In the genomic region with DNA sequence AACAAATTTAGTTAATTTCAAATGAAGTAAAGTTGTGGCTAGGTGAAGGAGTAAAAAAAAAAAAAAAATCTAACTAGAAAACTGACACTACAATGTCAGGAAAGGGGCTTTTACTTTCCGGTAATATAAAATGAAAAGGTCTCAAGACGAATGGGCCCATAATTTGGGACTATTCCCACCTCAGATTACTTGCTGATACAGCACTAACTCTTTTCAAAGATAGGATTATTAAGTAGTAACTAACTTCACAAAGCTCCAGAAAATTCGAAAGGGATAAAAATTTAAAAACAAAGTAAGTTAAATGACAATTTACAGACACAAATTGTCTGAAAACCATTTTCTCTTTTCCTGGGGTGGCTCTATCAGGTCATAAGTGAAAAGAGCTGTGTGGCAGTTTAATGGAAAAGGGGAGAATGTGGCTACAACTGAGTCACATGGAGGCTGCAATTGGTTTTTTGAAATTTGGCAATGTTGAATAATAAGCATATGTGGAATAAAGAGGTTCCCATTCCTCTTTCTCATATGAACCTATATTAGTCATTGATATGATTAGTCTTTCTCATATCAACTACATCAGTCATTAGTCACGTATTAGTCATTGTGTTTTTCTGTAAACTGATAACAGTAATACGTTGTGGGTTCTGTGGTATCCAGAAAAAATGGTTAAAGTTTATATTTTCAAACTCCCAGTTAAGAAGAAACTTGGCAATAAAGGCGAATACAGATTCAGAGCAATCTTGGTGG, we compare ENCODE assay signal across 14 cellular contexts.
DNase-seq lines count a peak whose midpoint lies in the region; ATAC-seq, FAIRE-seq and TF ChIP-seq lines count a peak whose summit lies in the region.
"Had no signal": no experiment of that assay in that cellular context is flagged by ENCODE, and none has a peak within 500 bp of the region (broad histone marks: within the 10 kb centered on the region; RNA-seq: fewer than 3 reads in every experiment).

No MANE protein-coding gene starts in this region.

- H2AFZ ChIP-seq in astrocyte (ENCODE audit: low read depth, low read length), result no peak overlapping the region

- no peaks in the 10 kb centered on the region for H3K9me3 Mint-ChIP-seq in astrocyte (ENCODE audit: unreplicated experiment)

- H2BK5ac ChIP-seq in mesendoderm (ENCODE audit: low read length), result no peak overlapping the region

- H3K4me1 ChIP-seq in astrocyte (ENCODE audit: insufficient read depth, low read length) (peaks cover 14% of the 10 kb centered on the region), mesendoderm (ENCODE audit: control insufficient read depth, low read depth, low read length) (no peaks in the 10 kb centered on the region)

- no peak overlapping the region for H3K56ac ChIP-seq in mesendoderm (ENCODE audit: low read length)

- H4K20me1 ChIP-seq in astrocyte (ENCODE audit: insufficient read depth, low read length), result no peaks in the 10 kb centered on the region

- intact Hi-C loops in lower leg skin (cut with DNase I; ENCODE audit: low total_unique reads), result no loop called here

- H3K4me3 Mint-ChIP-seq in astrocyte (ENCODE audit: unreplicated experiment), result no peak overlapping the region
- H3K4me3 Mint-ChIP-seq: activated CD8-positive, alpha-beta T cell treated with anti-CD3 and anti-CD28 coated beads, Interleukin-2, amount 10 ng/mL, durations not matched to agents 7 days and 5 days had no signal

- H2AK5ac ChIP-seq in mesendoderm (ENCODE audit: low read length), result no peak overlapping the region

- H3K27me3 ChIP-seq in astrocyte (ENCODE audit: insufficient read depth, low read length) (peaks cover 3% of the 10 kb centered on the region), mesendoderm (ENCODE audit: insufficient read depth, low read length, poor library complexity) (no peaks in the 10 kb centered on the region)

- no peak overlapping the region for H2BK120ac ChIP-seq in mesendoderm (ENCODE audit: low read depth, low read length)

- no peak overlapping the region for H3K4ac ChIP-seq in mesendoderm (ENCODE audit: low read depth, low read length)

- no peaks in the 10 kb centered on the region for H3K9me3 ChIP-seq in astrocyte (ENCODE audit: insufficient read depth, low read depth, low read length)

- no peak overlapping the region for H3K27ac Mint-ChIP-seq in astrocyte (ENCODE audit: unreplicated experiment)
- H3K27ac Mint-ChIP-seq: activated CD8-positive, alpha-beta T cell treated with anti-CD3 and anti-CD28 coated beads, Interleukin-2, amount 10 ng/mL, durations not matched to agents 7 days and 5 days; progenitor cell of endocrine pancreas had no signal

- no peak overlapping the region for H3K4me3 ChIP-seq in astrocyte (ENCODE audit: insufficient read depth, low read depth, low read length)
- no peak overlapping the region for H3K4me3 ChIP-seq in mesendoderm (ENCODE audit: low read length)
- no peak overlapping the region for H3K4me3 ChIP-seq in lower leg skin (ENCODE audit: low read depth, poor library complexity, severe bottlenecking)

- peak; percentile 67 for ATAC-seq in GM18511 (IDR thresholded peaks at IDR 0.05; ENCODE audit: unreplicated experiment)
- peak; percentile 86 for ATAC-seq in HG03060 (IDR thresholded peaks at IDR 0.05; ENCODE audit: low read depth, unreplicated experiment)
- ATAC-seq: activated CD8-positive, alpha-beta T cell treated with anti-CD3 and anti-CD28 coated beads, Interleukin-2, amount 10 ng/mL, durations not matched to agents 7 days and 5 days had no signal

- H3K9ac ChIP-seq in astrocyte (ENCODE audit: low read length), result no peak overlapping the region
- H3K9ac ChIP-seq in mesendoderm (ENCODE audit: low read length), result no peak overlapping the region

- no peak for TF ChIP-seq CTCF in astrocyte (IDR thresholded peaks at IDR 0.05; ENCODE audit: insufficient read depth, low read depth, low read length)
- no peak for TF ChIP-seq CTCF in lower leg skin (IDR thresholded peaks at IDR 0.05)

- H4K5ac ChIP-seq in mesendoderm (ENCODE audit: low read length), result no peak overlapping the region

- peaks cover 11% of the 10 kb centered on the region for H3K4me1 Mint-ChIP-seq in astrocyte (ENCODE audit: low read depth, unreplicated experiment)

- peaks cover 4% of the 10 kb centered on the region for H3K36me3 Mint-ChIP-seq in astrocyte (ENCODE audit: low read depth, unreplicated experiment)

- H3K79me2 ChIP-seq in astrocyte (ENCODE audit: insufficient read depth, low read length) (no peaks in the 10 kb centered on the region), mesendoderm (ENCODE audit: control insufficient read depth, insufficient read depth, low read length) (no peaks in the 10 kb centered on the region)

- H4K8ac ChIP-seq in mesendoderm (ENCODE audit: low read depth, low read length), result no peak overlapping the region

- H3K4me2 ChIP-seq in astrocyte (ENCODE audit: low read length), result peak overlapping the region; percentile 54
- no peak overlapping the region for H3K4me2 ChIP-seq in mesendoderm (ENCODE audit: low read length)

- TF ChIP-seq POLR2A in lower leg skin (IDR thresholded peaks at IDR 0.05), result no peak

- WGBS in mesendoderm (ENCODE audit: extremely low coverage, insufficient coverage, low lambda C conversion rate), result no CpG with 5 or more reads among the region's 6 CpGs
- WGBS in lower leg skin, 2 donors, result 71% methylated on average over 6 of the region's 6 CpGs

- H3K27ac ChIP-seq in astrocyte (ENCODE audit: low read depth, low read length) (peak overlapping the region; percentile 6), mesendoderm (ENCODE audit: low read depth, low read length) (no peak overlapping the region)

- H3K27me3 Mint-ChIP-seq in astrocyte (ENCODE audit: low read depth, unreplicated experiment), result no peaks in the 10 kb centered on the region
- H3K27me3 Mint-ChIP-seq: progenitor cell of endocrine pancreas had no signal

- H2BK15ac ChIP-seq in mesendoderm (replicated peaks; ENCODE audit: low read depth), result no peak overlapping the region

- peak; percentile 93 for FAIRE-seq in astrocyte (lab: Jason Lieb, UNC)
- FAIRE-seq: H1, kidney had no signal

- H3K79me1 ChIP-seq in mesendoderm (ENCODE audit: low read length), result no peaks in the 10 kb centered on the region

- no peak overlapping the region for H3K18ac ChIP-seq in mesendoderm (ENCODE audit: low read length)

- H3K36me3 ChIP-seq in astrocyte (ENCODE audit: insufficient read depth, low read length) (no peaks in the 10 kb centered on the region), mesendoderm (ENCODE audit: control insufficient read depth, insufficient read depth, low read length) (no peaks in the 10 kb centered on the region)

- H3K23ac ChIP-seq in mesendoderm (ENCODE audit: low read length), result no peak overlapping the region

- DNase-seq in astrocyte (ENCODE audit: low read depth), result peak; percentile 94
- peak; percentile 81 for DNase-seq in non-pigmented ciliary epithelial cell (ENCODE audit: low read depth)
- DNase-seq in MV-4-11 (lab: John Stamatoyannopoulos, UW), result no peak
- DNase-seq in retina, result no peak
- DNase-seq in mesendoderm, result no peak
- DNase-seq in lower leg skin (ENCODE audit: low spot score in 2 of 2), result no peak
- DNase-seq: activated CD8-positive, alpha-beta T cell treated with anti-CD3 and anti-CD28 coated beads, Interleukin-2, amount 10 ng/mL, durations not matched to agents 7 days and 5 days; cortex of kidney; kidney; RPMI8226 had no signal

Comparison
In these comparisons a context has a peak if more than half of its experiments do, and no peak if none do; other contexts are left out.
1. DNase-seq: peak in astrocyte (single experiment) and non-pigmented ciliary epithelial cell (single experiment); none in MV-4-11 (single experiment), retina (single experiment), mesendoderm (single experiment) and lower leg skin (0 of 2).